Comparison of ENCODE assay signal across 33 cellular contexts in the genomic region with DNA sequence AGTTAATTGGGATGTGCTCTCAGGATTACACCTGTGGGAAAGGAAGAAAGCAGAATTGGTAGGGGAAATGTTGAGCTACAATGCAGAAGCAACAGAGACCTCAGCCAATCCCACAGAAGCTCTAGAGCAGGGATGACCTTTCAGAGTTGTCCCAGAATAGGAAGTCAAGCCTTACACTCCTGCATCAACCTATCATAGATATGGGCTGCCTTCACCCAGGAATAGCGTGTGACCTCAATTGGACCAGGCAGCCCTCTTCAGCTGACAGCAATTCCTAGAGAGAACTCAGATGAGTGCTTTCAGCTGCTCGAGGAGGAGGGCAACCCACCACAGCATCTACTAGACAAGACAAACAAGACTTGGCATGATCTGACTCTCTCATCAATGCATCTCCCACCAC.
"Had no signal": no experiment of that assay in that cellular context is flagged by ENCODE, and none has a peak within 500 bp of the region (broad histone marks: within the 10 kb centered on the region; RNA-seq: fewer than 3 reads in every experiment).

No MANE protein-coding gene starts in this region.

- ATAC-seq: activated CD8-positive, alpha-beta memory T cell treated with anti-CD3 and anti-CD28 coated beads, Interleukin-2, amount 10 ng/mL, durations not matched to agents 7 days and 5 days; PC-3 had no signal

- H3K36me3 ChIP-seq: brain microvascular endothelial cell, Peyer's patch, SJCRH30, WERI-Rb-1 had no signal

- H3K4me3 ChIP-seq: Peyer's patch, SJCRH30, SK-N-MC had no signal

- H3K4me1 ChIP-seq: Peyer's patch, SJCRH30 had no signal

- H3K27ac ChIP-seq: brain microvascular endothelial cell, Peyer's patch, SJCRH30, SK-N-MC, WERI-Rb-1 had no signal

- H3K9me3 ChIP-seq: Peyer's patch, SJCRH30 had no signal

- H3K27me3 ChIP-seq: brain microvascular endothelial cell, Peyer's patch had no signal

- DNase-seq: activated CD4-positive, alpha-beta memory T cell treated with anti-CD3 and anti-CD28 coated beads, Interleukin-2, amount 10 ng/mL, durations not matched to agents 7 days and 5 days; activated CD4-positive, alpha-beta T cell treated with anti-CD3 and anti-CD28 coated beads for 1 hour; activated CD4-positive, alpha-beta T cell treated with anti-CD3 and anti-CD28 coated beads for 48 hours; activated CD4-positive, CD25-positive, alpha-beta regulatory T cell; activated CD8-positive, alpha-beta memory T cell treated with anti-CD3 and anti-CD28 coated beads for 24 hours; activated CD8-positive, alpha-beta memory T cell treated with anti-CD3 and anti-CD28 coated beads, Interleukin-2, amount 10 ng/mL, durations not matched to agents 7 days and 5 days; activated CD8-positive, alpha-beta memory T cell treated with anti-CD3 and anti-CD28 coated beads, Interleukin-2, amount 50 U/mL, for 48 hours; activated effector memory CD4-positive, alpha-beta T cell treated with Interleukin-2 at 50 U/mL for 16 hours; activated naive CD4-positive, alpha-beta T cell treated with anti-CD3 and anti-CD28 coated beads, Interleukin-2, amount 50 U/mL, for 16 hours; activated naive CD8-positive, alpha-beta T cell treated with anti-CD3 and anti-CD28 coated beads for 36 hours; activated T-cell treated with anti-CD3 and anti-CD28 coated beads, Interleukin-2, amount 50 U/mL, for 48 hours; amniotic stem cell; aorta; brain microvascular endothelial cell; Karpas-422; KBM-7; NCI-H1048; NCI-H1105 treated with DMSO at 0.1 percent for 48 hours; NCI-H1436 treated with DMSO at 0.1 percent for 48 hours; NCI-H1694 treated with DMSO at 0.1 percent for 48 hours; NCI-H2029; NCI-H2227 treated with DMSO at 0.1 percent for 48 hours; NCI-H446 treated with DMSO at 0.1 percent for 48 hours; NCI-H82; NK-92 treated with Interleukin-12 subunit alpha and Interleukin-12 subunit beta, amount 100 ng/mL, for 24 hours; PC-3; RPMI8226; SHP77; SJCRH30; T1000 had no signal
